ENCODE assay signal across 21 cellular contexts in genomic region chr20:18004389-18005031, GRCh38. TPM values are rescaled to one million over a fixed set of nuclear protein-coding genes. Genes with fewer than 3 reads are reported as not detected.
A peak's percentile ranks its signal among the peaks of the same experiment; 100 is the strongest.
DNase-seq lines count a peak whose midpoint lies in the region; ATAC-seq, FAIRE-seq and TF ChIP-seq lines count a peak whose summit lies in the region.
"Had no signal": no experiment of that assay in that cellular context is flagged by ENCODE, and none has a peak within 500 bp of the region (broad histone marks: within the 10 kb centered on the region; RNA-seq: fewer than 3 reads in every experiment).

No MANE protein-coding gene starts in this region.

- peaks cover 10% of the 10 kb centered on the region for H3K4me1 ChIP-seq in PC-3 (ENCODE audit: insufficient read depth, low read length)
- H3K4me1 ChIP-seq: BE2C, pancreas had no signal

- H3K36me3 ChIP-seq in WERI-Rb-1: no peaks in the 10 kb centered on the region
- H3K36me3 ChIP-seq in PC-3 (ENCODE audit: low read depth, low read length): no peaks in the 10 kb centered on the region
- H3K36me3 ChIP-seq: adrenal gland, BE2C, heart left ventricle, pancreas, Peyer's patch, stomach had no signal

- H3K9me3 ChIP-seq in WERI-Rb-1 (ENCODE audit: severe bottlenecking) (no peaks in the 10 kb centered on the region), PC-3 (ENCODE audit: low read length) (no peaks in the 10 kb centered on the region)
- H3K9me3 ChIP-seq: adrenal gland, BE2C, heart left ventricle, pancreas, Peyer's patch, stomach had no signal

- H3K9me2 ChIP-seq in PC-3 (replicated peaks; ENCODE audit: low read length): no peaks in the 10 kb centered on the region

- no peak overlapping the region for H3K9ac ChIP-seq in PC-3 (ENCODE audit: low read length)

- CTCF ChIA-PET in PC-3 (lab: Charles Lee): no interaction called here

- TF ChIP-seq POLR2A in GM12892 (IDR thresholded peaks at IDR 0.05; ENCODE audit: low read depth, low read length): no peak

- no peaks in the 10 kb centered on the region for H3K27me3 ChIP-seq in WERI-Rb-1 (ENCODE audit: insufficient read depth, low read depth, severe bottlenecking)
- H3K27me3 ChIP-seq in PC-3 (ENCODE audit: low read length): no peaks in the 10 kb centered on the region
- H3K27me3 ChIP-seq: adrenal gland, BE2C, heart left ventricle, pancreas, Peyer's patch, stomach had no signal

- DNase-seq in GM12892 (ENCODE audit: insufficient read length) (no peak), WERI-Rb-1 (peak; percentile 39), fibroblast of villous mesenchyme (ENCODE audit: low read depth) (peak; percentile 59), skeletal muscle cell (ENCODE audit: low read depth) (peak; percentile 62), NK-92 (lab: John Stamatoyannopoulos, UW; ENCODE audit: unreplicated experiment) (no peak), NAMALWA (ENCODE audit: low spot score) (no peak), PC-3 (no peak)
- DNase-seq: activated CD8-positive, alpha-beta T cell treated with anti-CD3 and anti-CD28 coated beads, Interleukin-2, amount 10 ng/mL, durations not matched to agents 7 days and 5 days; BE2C; heart left ventricle; HFFc6; pancreas; stomach had no signal

- intact Hi-C loops in PC-3 (cut with micrococcal nuclease): no loop called here

- no peak overlapping the region for H3K4me2 ChIP-seq in PC-3 (ENCODE audit: low read length)

- no peak for TF ChIP-seq CTCF in WERI-Rb-1 (IDR thresholded peaks at IDR 0.05; ENCODE audit: low read depth, low read length)
- TF ChIP-seq CTCF in fibroblast of villous mesenchyme (IDR thresholded peaks at IDR 0.05; ENCODE audit: insufficient read depth, low read depth, low read length): no peak
- TF ChIP-seq CTCF in PC-3 (conservative IDR thresholded peaks at IDR 0.05; ENCODE audit: low read depth, low read length): no peak

- ATAC-seq in GM19351 (IDR thresholded peaks at IDR 0.05; ENCODE audit: unreplicated experiment) (no peak), PC-3 (no peak)
- ATAC-seq: activated CD8-positive, alpha-beta T cell treated with anti-CD3 and anti-CD28 coated beads, Interleukin-2, amount 10 ng/mL, durations not matched to agents 7 days and 5 days; heart left ventricle had no signal

- H4K20me1 ChIP-seq in PC-3 (ENCODE audit: low read length): no peaks in the 10 kb centered on the region

- no peak overlapping the region for H3K27ac ChIP-seq in WERI-Rb-1
- H3K27ac ChIP-seq in PC-3 (ENCODE audit: low read length): no peak overlapping the region
- H3K27ac ChIP-seq: adrenal gland, heart left ventricle, pancreas had no signal

- no peak overlapping the region for H3K4me3 ChIP-seq in WERI-Rb-1 (ENCODE audit: low read depth, low read length)
- no peak overlapping the region for H3K4me3 ChIP-seq in fibroblast of villous mesenchyme (ENCODE audit: low read depth, low read length)
- no peak overlapping the region for H3K4me3 ChIP-seq in skeletal muscle cell (ENCODE audit: low read depth, low read length)
- H3K4me3 ChIP-seq in PC-3 (ENCODE audit: low read length): no peak overlapping the region
- H3K4me3 ChIP-seq: adrenal gland, heart left ventricle, pancreas, Peyer's patch, stomach had no signal

- no peaks in the 10 kb centered on the region for H3F3A ChIP-seq in PC-3 (ENCODE audit: low read length, unreplicated experiment)

- no peaks in the 10 kb centered on the region for H3K79me2 ChIP-seq in PC-3 (ENCODE audit: low read length)

- FAIRE-seq in GM12892 (lab: Jason Lieb, UNC): peak; percentile 17
- FAIRE-seq: D721Med, endometrium, pancreas had no signal

- no peak overlapping the region for H2AFZ ChIP-seq in PC-3 (ENCODE audit: low read length)

- POLR2A ChIA-PET in PC-3 (lab: Charles Lee; ENCODE audit: unreplicated experiment): no interaction called here

- BruUV-seq in PC-3 (replicated peaks; lab: Mats Ljungman, UMichigan): no TSS peak

RNA-seq across cellular contexts. Expression of gene MGME1, which starts 35.7 kb away (rescaled TPM):
- 28.2 TPM for polyA plus RNA-seq in GM12892 (2012; ENCODE audit: missing spikeins)
- total RNA-seq in fibroblast of villous mesenchyme (9.5 and 10.6 TPM in 2 replicates), PC-3 (2014; rRNA removed) (15.1 and 18.8 TPM in 2 replicates)

RNA-seq across cellular contexts. Expression of gene SNX5, which starts 35.9 kb away (rescaled TPM):
- 231 TPM for polyA plus RNA-seq in GM12892 (2012; ENCODE audit: missing spikeins)
- total RNA-seq in fibroblast of villous mesenchyme (88.6 and 114 TPM in 2 replicates), PC-3 (2014; rRNA removed) (159 and 189 TPM in 2 replicates)

RNA-seq across cellular contexts. Expression of gene OVOL2, which starts 53.2 kb away (rescaled TPM):
- not detected for polyA plus RNA-seq in GM12892 (2012; ENCODE audit: missing spikeins)
- total RNA-seq in fibroblast of villous mesenchyme (not detected in 2 replicates), PC-3 (2014; rRNA removed) (23.1 and 36.4 TPM in 2 replicates)
- total RNA-seq: activated CD8-positive, alpha-beta T cell treated with anti-CD3 and anti-CD28 coated beads, Interleukin-2, amount 10 ng/mL, durations not matched to agents 7 days and 5 days; activated T-helper 1 cell treated with anti-CD3 and anti-CD28 coated beads, Interleukin-12 subunit alpha, Interleukin-12 subunit beta, Interleukin-2, Interleukin-4 antibody, amounts not matched to agents 30 ng/mL and 10 ng/mL and 1 ng/mL, durations not matched to agents 14 hours and 24 hours and 36 hours; adrenal gland; cerebellum; heart left ventricle; HFFc6; mononuclear cell had no signal
- polyA plus RNA-seq: adrenal gland, heart left ventricle had no signal

Comparison
In these comparisons a context has a peak if more than half of its experiments do, and no peak if none do; other contexts are left out.
1. DNase-seq: peak in WERI-Rb-1 (single experiment), fibroblast of villous mesenchyme (single experiment) and skeletal muscle cell (single experiment); none in GM12892 (single experiment), NK-92 (single experiment), NAMALWA (single experiment) and PC-3 (single experiment).
2. RNA of gene OVOL2, which starts 53.2 kb away (total RNA-seq): 23.1 to 36.4 TPM in PC-3; not detected in fibroblast of villous mesenchyme; every median in the first group is over 10 times any median in the second.